In the genomic region with DNA sequence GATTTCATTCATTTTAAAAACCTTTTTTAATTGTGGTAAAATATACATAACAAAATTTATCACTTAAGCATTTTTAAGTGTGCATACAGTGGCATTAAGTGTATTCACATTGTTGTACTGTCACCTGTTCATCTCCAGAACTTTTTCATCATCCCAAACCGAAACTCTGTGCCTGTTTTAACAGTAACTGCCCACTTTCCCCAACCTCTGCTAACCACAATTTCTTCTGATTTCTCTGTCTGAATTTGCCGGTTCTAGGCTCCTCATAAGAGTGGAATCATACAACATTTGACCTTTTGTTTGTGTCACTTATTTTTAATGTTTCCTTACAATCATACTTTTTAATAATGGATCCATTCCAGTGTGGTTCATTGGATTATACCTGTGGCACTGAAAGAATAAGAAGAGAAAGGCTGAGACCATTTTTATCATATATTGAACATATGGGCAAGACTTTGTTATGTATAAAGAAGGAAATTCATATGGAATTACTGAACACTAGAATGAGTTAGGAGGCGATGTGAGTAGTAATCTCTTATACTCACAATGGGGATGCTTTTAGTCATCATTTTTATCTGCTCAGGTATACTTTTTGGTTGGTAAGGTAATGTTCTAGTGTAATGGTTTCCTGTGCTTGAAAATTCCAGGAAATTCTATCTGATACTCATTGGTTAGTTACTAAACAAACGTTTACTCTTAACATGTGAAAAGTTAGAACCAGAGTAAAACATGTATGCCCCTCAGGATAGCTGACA, we compare ENCODE assay signal across 30 cellular contexts. TPM values are rescaled to one million over a fixed set of nuclear protein-coding genes. Genes with fewer than 3 reads are reported as not detected.
DNase-seq lines count a peak whose midpoint lies in the region; ATAC-seq lines count a peak whose summit lies in the region.
"Had no signal": no experiment of that assay in that cellular context is flagged by ENCODE, and none has a peak within 500 bp of the region (broad histone marks: within the 10 kb centered on the region; RNA-seq: fewer than 3 reads in every experiment).

No MANE protein-coding gene starts in this region.

- H3K27ac Mint-ChIP-seq in activated naive CD4-positive, alpha-beta T cell treated with anti-CD3 and anti-CD28 coated beads, Interleukin-2, amount 10 ng/mL, durations not matched to agents 7 days and 5 days, result peak overlapping the region; percentile 26
- peak overlapping the region; percentile 57 for H3K27ac Mint-ChIP-seq in T-helper 17 cell
- H3K27ac Mint-ChIP-seq in activated naive CD8-positive, alpha-beta T cell, result peak overlapping the region; percentile 84
- H3K27ac Mint-ChIP-seq in naive thymus-derived CD8-positive, alpha-beta T cell, result peak overlapping the region in 9 of 10 donors; percentile 1 to 82 (median 35)
- H3K27ac Mint-ChIP-seq: neural progenitor cell; stimulated activated memory B cell treated with anti-CD40 and anti-IgM and Interleukin-4, amounts not matched to agents 10 μg/mL and 1 μg/mL and 100 μg/mL, for 72 hours; type B pancreatic cell had no signal

- POLR2A ChIA-PET in naive thymus-derived CD8-positive, alpha-beta T cell (lab: Charles Lee), result no interaction called here

- no peaks in the 10 kb centered on the region for H3K27me3 Mint-ChIP-seq in activated naive CD4-positive, alpha-beta T cell treated with anti-CD3 and anti-CD28 coated beads, Interleukin-2, amount 10 ng/mL, durations not matched to agents 7 days and 5 days
- H3K27me3 Mint-ChIP-seq in T-helper 17 cell, result no peaks in the 10 kb centered on the region
- H3K27me3 Mint-ChIP-seq in activated naive CD8-positive, alpha-beta T cell, result no peaks in the 10 kb centered on the region
- no peaks in the 10 kb centered on the region for H3K27me3 Mint-ChIP-seq in naive thymus-derived CD8-positive, alpha-beta T cell
- H3K27me3 Mint-ChIP-seq: stimulated activated memory B cell treated with anti-CD40 and anti-IgM and Interleukin-4, amounts not matched to agents 10 μg/mL and 1 μg/mL and 100 μg/mL, for 72 hours; type B pancreatic cell had no signal

- no peaks in the 10 kb centered on the region for H3K9me3 Mint-ChIP-seq in activated naive CD4-positive, alpha-beta T cell treated with anti-CD3 and anti-CD28 coated beads, Interleukin-2, amount 10 ng/mL, durations not matched to agents 7 days and 5 days
- no peaks in the 10 kb centered on the region for H3K9me3 Mint-ChIP-seq in activated naive CD8-positive, alpha-beta T cell (ENCODE audit: low read depth)
- no peaks in the 10 kb centered on the region for H3K9me3 Mint-ChIP-seq in naive thymus-derived CD8-positive, alpha-beta T cell
- H3K9me3 Mint-ChIP-seq: neural progenitor cell; stimulated activated memory B cell treated with anti-CD40 and anti-IgM and Interleukin-4, amounts not matched to agents 10 μg/mL and 1 μg/mL and 100 μg/mL, for 72 hours; type B pancreatic cell had no signal

- no peak overlapping the region for H3K4me3 Mint-ChIP-seq in activated naive CD4-positive, alpha-beta T cell treated with anti-CD3 and anti-CD28 coated beads, Interleukin-2, amount 10 ng/mL, durations not matched to agents 7 days and 5 days
- peak overlapping the region; percentile 63 for H3K4me3 Mint-ChIP-seq in T-helper 17 cell
- H3K4me3 Mint-ChIP-seq in activated naive CD8-positive, alpha-beta T cell, result peak overlapping the region; percentile 60
- H3K4me3 Mint-ChIP-seq in naive thymus-derived CD8-positive, alpha-beta T cell, result peak overlapping the region in 7 of 10 donors; percentile 7 to 77 (median 23)
- H3K4me3 Mint-ChIP-seq: neural progenitor cell; stimulated activated memory B cell treated with anti-CD40 and anti-IgM and Interleukin-4, amounts not matched to agents 10 μg/mL and 1 μg/mL and 100 μg/mL, for 72 hours; type B pancreatic cell had no signal

- H3K9me3 ChIP-seq in T-helper 17 cell (ENCODE audit: control insufficient read depth, low read length, poor library complexity, severe bottlenecking), result no peaks in the 10 kb centered on the region
- H3K9me3 ChIP-seq: Caco-2 had no signal

- CTCF ChIA-PET in activated naive CD4-positive, alpha-beta T cell treated with anti-CD3 and anti-CD28 coated beads, Interleukin-2, amount 10 ng/mL, durations not matched to agents 7 days and 5 days (lab: Charles Lee), result interaction anchor here (5.7 kb wide), 1 partner anchor 86 kb away, joined by 50 read pairs; no protein-coding TSS in a partner anchor

- no peak for ATAC-seq in T-helper 17 cell
- no peak for ATAC-seq in naive thymus-derived CD8-positive, alpha-beta T cell
- ATAC-seq in GM18867 (IDR thresholded peaks at IDR 0.05; ENCODE audit: unreplicated experiment), result no peak
- ATAC-seq: HCT116; HepG2; pancreas; stimulated activated memory B cell treated with anti-CD40 and anti-IgM and Interleukin-4, amounts not matched to agents 10 μg/mL and 1 μg/mL and 100 μg/mL, for 72 hours had no signal

- H3K36me3 Mint-ChIP-seq in activated naive CD4-positive, alpha-beta T cell treated with anti-CD3 and anti-CD28 coated beads, Interleukin-2, amount 10 ng/mL, durations not matched to agents 7 days and 5 days, result peaks cover 65% of the 10 kb centered on the region
- H3K36me3 Mint-ChIP-seq in T-helper 17 cell (ENCODE audit: low read depth), result peaks cover 10% of the 10 kb centered on the region
- peaks cover 9% of the 10 kb centered on the region for H3K36me3 Mint-ChIP-seq in activated naive CD8-positive, alpha-beta T cell
- peaks cover 17 to 82% (median 18%) of the 10 kb centered on the region in 3 donors for H3K36me3 Mint-ChIP-seq in naive thymus-derived CD8-positive, alpha-beta T cell

- peaks cover 79% of the 10 kb centered on the region for H3K4me1 Mint-ChIP-seq in activated naive CD4-positive, alpha-beta T cell treated with anti-CD3 and anti-CD28 coated beads, Interleukin-2, amount 10 ng/mL, durations not matched to agents 7 days and 5 days
- H3K4me1 Mint-ChIP-seq in T-helper 17 cell, result peaks cover 44% of the 10 kb centered on the region
- H3K4me1 Mint-ChIP-seq in activated naive CD8-positive, alpha-beta T cell (ENCODE audit: low read depth), result peaks cover 77% of the 10 kb centered on the region
- H3K4me1 Mint-ChIP-seq in naive thymus-derived CD8-positive, alpha-beta T cell, result peaks cover 25 to 80% (median 67%) of the 10 kb centered on the region in 4 donors
- H3K4me1 Mint-ChIP-seq: neural progenitor cell had no signal

- DNase-seq in activated naive CD4-positive, alpha-beta T cell treated with anti-CD3 and anti-CD28 coated beads, Interleukin-2, amount 10 ng/mL, durations not matched to agents 7 days and 5 days, result no peak
- no peak for DNase-seq in activated naive CD4-positive, alpha-beta T cell (lab: John Stamatoyannopoulos, UW)
- DNase-seq in T-helper 17 cell, result no peak
- no peak for DNase-seq in naive thymus-derived CD8-positive, alpha-beta T cell
- no peak for DNase-seq in HuH-7.5 (ENCODE audit: low spot score)
- DNase-seq: activated gamma-delta T cell treated with Interleukin-2 at 50 U/mL for 16 hours; aorta; Caco-2; cortex of kidney; DMS53; erythroblast; GDM1; Karpas-422; mammary epithelial cell; NCI-H1417; NCI-H2029 treated with DMSO at 0.1 percent for 48 hours; NCI-H526; OCI-M1; pancreas; stimulated activated CD4-positive, alpha-beta T cell treated with anti-CD3 and anti-CD28 coated beads, Interleukin-15, amount 100 ng/mL, for 24 hours had no signal

RNA-seq across cellular contexts. Expression of gene CYLD, which starts 10.8 kb away (rescaled TPM):
- total RNA-seq in T-helper 17 cell, result 100 to 1,000 TPM; 411 to 412 TPM
- 100 to 1,000 TPM; 195 to 203 TPM for total RNA-seq in naive thymus-derived CD8-positive, alpha-beta T cell
- 100 to 1,000 TPM; 106 to 131 (median 107) TPM for polyA plus RNA-seq in naive thymus-derived CD8-positive, alpha-beta T cell

RNA-seq across cellular contexts. Expression of gene NOD2, which starts 59.3 kb away (rescaled TPM):
- total RNA-seq in T-helper 17 cell, result 10 to 100 TPM in 1 of 2 donors, 1 to 10 TPM in 1; 9.4 to 16.6 TPM
- under 1 TPM; 0.08 to 0.49 TPM for total RNA-seq in naive thymus-derived CD8-positive, alpha-beta T cell
- polyA plus RNA-seq in naive thymus-derived CD8-positive, alpha-beta T cell, result under 1 TPM in 2 of 3 donors, not detected in 1; 0.33 to 0.51 TPM
- total RNA-seq: cardiac muscle cell had no signal
- polyA plus RNA-seq: AG04450, BJ had no signal

Comparison
In these comparisons a context has a peak if more than half of its experiments do, and no peak if none do; other contexts are left out.
1. H3K27ac Mint-ChIP-seq: peak in every context shown above with its lines; median percentile 84 in activated naive CD8-positive, alpha-beta T cell; 57 in T-helper 17 cell; 35 in naive thymus-derived CD8-positive, alpha-beta T cell; 26 in activated naive CD4-positive, alpha-beta T cell treated with anti-CD3 and anti-CD28 coated beads, Interleukin-2, amount 10 ng/mL, durations not matched to agents 7 days and 5 days.
2. RNA of gene NOD2, which starts 59.3 kb away (total RNA-seq): 9.4 to 16.6 TPM in T-helper 17 cell; 0.08 to 0.49 TPM in naive thymus-derived CD8-positive, alpha-beta T cell; every median in the first group is over 4 times any median in the second.